ENCODE assay signal across 18 cellular contexts in the genomic region with DNA sequence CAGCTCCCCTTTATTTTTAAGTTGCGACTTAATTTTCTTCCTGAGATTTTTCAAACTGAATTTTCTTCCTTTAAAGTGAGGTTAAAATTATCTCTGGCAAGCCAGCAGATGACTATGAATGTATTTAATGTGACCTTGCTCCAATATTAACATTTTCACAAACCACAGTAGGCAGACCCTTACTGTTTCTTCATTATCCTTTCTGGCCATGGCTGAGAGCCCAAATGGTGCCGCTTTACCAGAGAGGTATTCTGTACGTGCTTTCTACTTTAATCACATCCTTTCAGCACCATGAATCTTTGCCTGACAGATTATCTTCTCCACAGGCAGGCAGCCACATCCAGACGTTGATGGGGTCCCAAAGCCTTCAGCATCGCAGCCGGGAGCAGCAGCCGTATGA.
"Had no signal": no experiment of that assay in that cellular context is flagged by ENCODE, and none has a peak within 500 bp of the region (broad histone marks: within the 10 kb centered on the region; RNA-seq: fewer than 3 reads in every experiment).

No MANE protein-coding gene starts in this region.

- H3K36me3 ChIP-seq: esophagus squamous epithelium, gastroesophageal sphincter, ovary, right atrium auricular region, sigmoid colon had no signal

- DNase-seq: dorsolateral prefrontal cortex; effector memory CD4-positive, alpha-beta T cell; esophagus squamous epithelium; foreskin fibroblast; left colon; naive thymus-derived CD4-positive, alpha-beta T cell; nephron progenitor cell; ovary; sigmoid colon; stimulated activated CD4-positive, alpha-beta T cell treated with anti-CD3 and anti-CD28 coated beads, Interleukin-2, amount 100 ng/mL, for 48 hours; stimulated activated naive CD4-positive, alpha-beta T cell treated with Interleukin-2 at 50 U/mL for 16 hours; trophoblast cell had no signal

- H3K27ac ChIP-seq: coronary artery, dorsolateral prefrontal cortex, epithelial cell of prostate, esophagus squamous epithelium, gastroesophageal sphincter, hepatocyte, ovary, right atrium auricular region, sigmoid colon, skin epidermis had no signal

- ATAC-seq: gastroesophageal sphincter; left colon; naive thymus-derived CD4-positive, alpha-beta T cell had no signal

- H3K4me1 ChIP-seq: esophagus squamous epithelium, right atrium auricular region had no signal

- H3K4me3 ChIP-seq: coronary artery, dorsolateral prefrontal cortex, esophagus squamous epithelium, gastroesophageal sphincter, hepatocyte, ovary, right atrium auricular region, sigmoid colon, skin epidermis had no signal

- H3K9me3 ChIP-seq: esophagus squamous epithelium, gastroesophageal sphincter, ovary, right atrium auricular region, sigmoid colon had no signal

- H3K27me3 ChIP-seq: dorsolateral prefrontal cortex, esophagus squamous epithelium, gastroesophageal sphincter, hepatocyte, ovary, right atrium auricular region, sigmoid colon had no signal
